In the genomic region with DNA sequence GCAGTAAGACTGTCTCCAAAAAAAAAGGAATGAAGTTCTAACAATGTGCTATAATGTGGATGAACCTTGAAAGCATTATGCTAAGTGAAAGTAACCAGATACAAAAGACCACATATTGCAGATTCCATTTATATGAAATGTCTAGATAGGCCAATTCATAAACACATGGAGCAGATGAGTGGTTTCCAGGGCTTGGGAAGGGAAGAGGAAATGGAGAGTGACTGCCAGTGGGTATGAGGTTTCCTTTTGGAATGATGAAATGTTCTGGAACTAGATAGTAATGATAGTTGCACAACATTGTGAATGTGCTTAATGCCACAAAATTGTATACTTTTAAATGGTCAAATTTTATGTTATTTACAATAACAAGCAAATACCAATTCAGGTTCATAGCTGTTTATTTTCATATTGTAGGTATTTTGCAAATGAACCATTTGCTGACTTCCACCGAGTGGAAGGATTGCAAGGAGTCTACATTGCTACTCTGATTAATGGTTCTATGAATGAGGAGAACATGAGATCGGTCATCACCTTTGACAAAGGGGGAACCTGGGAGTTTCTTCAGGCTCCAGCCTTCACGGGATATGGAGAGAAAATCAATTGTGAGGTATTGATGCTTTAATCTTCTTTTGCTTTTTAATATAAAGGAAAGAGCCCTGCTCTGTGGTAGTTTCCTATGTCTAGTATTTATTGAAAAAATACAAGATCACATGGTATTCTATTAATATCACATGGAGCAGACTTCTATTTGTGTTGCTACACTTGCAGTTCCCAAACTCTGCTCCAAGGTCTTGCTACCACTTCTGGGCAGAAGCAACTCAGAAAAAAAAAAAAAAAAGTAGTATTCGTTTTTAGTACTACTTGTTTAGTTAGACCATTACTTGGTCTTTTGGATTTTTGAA, we compare ENCODE assay signal across 10 cellular contexts.
DNase-seq lines count a peak whose midpoint lies in the region; ATAC-seq, FAIRE-seq and TF ChIP-seq lines count a peak whose summit lies in the region.
"Had no signal": no experiment of that assay in that cellular context is flagged by ENCODE, and none has a peak within 500 bp of the region (broad histone marks: within the 10 kb centered on the region; RNA-seq: fewer than 3 reads in every experiment).

No MANE protein-coding gene starts in this region.

- no peaks in the 10 kb centered on the region for H3K9me3 ChIP-seq in CD8-positive, alpha-beta T cell (ENCODE audit: low read length)

- FAIRE-seq in bronchial epithelial cell (lab: Jason Lieb, UNC), result no peak

- no peak overlapping the region for H3K4me3 Mint-ChIP-seq in CD8-positive, alpha-beta T cell
- peak overlapping the region in 1 of 10 donors; percentile 11 for H3K4me3 Mint-ChIP-seq in naive thymus-derived CD8-positive, alpha-beta T cell
- H3K4me3 Mint-ChIP-seq in activated T-helper 2 cell treated with anti-CD3 and anti-CD28 coated beads, Interferon-gamma antibody, Interleukin-2, Interleukin-4, amounts not matched to agents 10 μg/mL and 5 μg/mL and 100 μg/mL, durations not matched to agents 14 hours and 24 hours and 36 hours (ENCODE audit: low read depth), result no peak overlapping the region

- TF ChIP-seq CTCF in CD8-positive, alpha-beta T cell (IDR thresholded peaks at IDR 0.05), result no peak
- TF ChIP-seq CTCF in LNCaP clone FGC (IDR thresholded peaks at IDR 0.05; ENCODE audit: control insufficient read depth, extremely low read depth, insufficient read depth), result no peak
- TF ChIP-seq CTCF in bronchial epithelial cell (IDR thresholded peaks at IDR 0.05; ENCODE audit: insufficient read depth, low read length, severe bottlenecking), result no peak
- no peak for TF ChIP-seq CTCF in GM20000 (IDR thresholded peaks at IDR 0.05; ENCODE audit: extremely low read depth, missing control alignments)

- H3K27me3 Mint-ChIP-seq in CD8-positive, alpha-beta T cell (ENCODE audit: low read depth), result no peaks in the 10 kb centered on the region
- H3K27me3 Mint-ChIP-seq in naive thymus-derived CD8-positive, alpha-beta T cell, result no peaks in the 10 kb centered on the region
- no peaks in the 10 kb centered on the region for H3K27me3 Mint-ChIP-seq in activated T-helper 2 cell treated with anti-CD3 and anti-CD28 coated beads, Interferon-gamma antibody, Interleukin-2, Interleukin-4, amounts not matched to agents 10 μg/mL and 5 μg/mL and 100 μg/mL, durations not matched to agents 14 hours and 24 hours and 36 hours (ENCODE audit: low read depth)

- peaks cover 8% of the 10 kb centered on the region for H3K9me3 Mint-ChIP-seq in CD8-positive, alpha-beta T cell
- H3K9me3 Mint-ChIP-seq in naive thymus-derived CD8-positive, alpha-beta T cell, result peaks cover 0 to 8% (median 4%) of the 10 kb centered on the region in 9 donors
- peaks cover 16% of the 10 kb centered on the region for H3K9me3 Mint-ChIP-seq in activated T-helper 2 cell treated with anti-CD3 and anti-CD28 coated beads, Interferon-gamma antibody, Interleukin-2, Interleukin-4, amounts not matched to agents 10 μg/mL and 5 μg/mL and 100 μg/mL, durations not matched to agents 14 hours and 24 hours and 36 hours

- H3K36me3 ChIP-seq in CD8-positive, alpha-beta T cell (ENCODE audit: insufficient read depth, low read length), result peaks cover 62% of the 10 kb centered on the region
- no peaks in the 10 kb centered on the region for H3K36me3 ChIP-seq in bronchial epithelial cell (ENCODE audit: control insufficient read depth, insufficient read depth, low read length)

- POLR2A ChIA-PET in CD8-positive, alpha-beta T cell (lab: Charles Lee), result no interaction called here
- POLR2A ChIA-PET in naive thymus-derived CD8-positive, alpha-beta T cell (lab: Charles Lee), result no interaction called here

- intact Hi-C loops in CD8-positive, alpha-beta T cell (cut with DNase I, micrococcal nuclease), result no loop called here
- intact Hi-C loops in activated T-helper 2 cell treated with anti-CD3 and anti-CD28 coated beads, Interferon-gamma antibody, Interleukin-2, Interleukin-4, amounts not matched to agents 10 μg/mL and 5 μg/mL and 100 μg/mL, durations not matched to agents 14 hours and 24 hours and 36 hours (cut with micrococcal nuclease), result no loop called here

- no peak overlapping the region for H3K4me3 ChIP-seq in CD8-positive, alpha-beta T cell (ENCODE audit: low read depth, low read length)
- H3K4me3 ChIP-seq in LNCaP clone FGC (ENCODE audit: low read depth, low read length), result no peak overlapping the region
- H3K4me3 ChIP-seq in bronchial epithelial cell (ENCODE audit: low read depth, low read length), result no peak overlapping the region

- no peak for DNase-seq in CD8-positive, alpha-beta T cell
- DNase-seq in LNCaP clone FGC (ENCODE audit: low read depth) (peak; percentile 7), bronchial epithelial cell (ENCODE audit: low read depth) (peak; percentile 85), SK-N-DZ (ENCODE audit: low spot score) (no peak), GM20000 (ENCODE audit: low spot score) (no peak), NCI-H187 treated with DMSO at 0.1 percent for 48 hours (lab: John Stamatoyannopoulos, UW) (no peak)
- no peak for DNase-seq in naive thymus-derived CD8-positive, alpha-beta T cell
- no peak for DNase-seq in activated T-helper 2 cell treated with anti-CD3 and anti-CD28 coated beads, Interferon-gamma antibody, Interleukin-2, Interleukin-4, amounts not matched to agents 10 μg/mL and 5 μg/mL and 100 μg/mL, durations not matched to agents 14 hours and 24 hours and 36 hours (ENCODE audit: low spot score)
- DNase-seq: activated CD4-positive, alpha-beta T cell treated with anti-CD3 and anti-CD28 coated beads for 4 hours had no signal

- peaks cover 46% of the 10 kb centered on the region for H3K4me1 Mint-ChIP-seq in CD8-positive, alpha-beta T cell (ENCODE audit: low read depth)
- H3K4me1 Mint-ChIP-seq in naive thymus-derived CD8-positive, alpha-beta T cell, result peaks cover 28 to 55% (median 53%) of the 10 kb centered on the region in 4 donors
- peaks cover 17% of the 10 kb centered on the region for H3K4me1 Mint-ChIP-seq in activated T-helper 2 cell treated with anti-CD3 and anti-CD28 coated beads, Interferon-gamma antibody, Interleukin-2, Interleukin-4, amounts not matched to agents 10 μg/mL and 5 μg/mL and 100 μg/mL, durations not matched to agents 14 hours and 24 hours and 36 hours (ENCODE audit: low read depth)

- no peaks in the 10 kb centered on the region for H3K4me1 ChIP-seq in CD8-positive, alpha-beta T cell (ENCODE audit: insufficient read depth, low read length)

- CTCF ChIA-PET in CD8-positive, alpha-beta T cell (lab: Charles Lee), result interaction anchor here (0.9 kb wide), 1 partner anchor 15 kb away, joined by 3 read pairs; no protein-coding TSS in a partner anchor

- peaks cover 88% of the 10 kb centered on the region for H3K36me3 Mint-ChIP-seq in CD8-positive, alpha-beta T cell
- peaks cover 31 to 94% (median 53%) of the 10 kb centered on the region in 3 donors for H3K36me3 Mint-ChIP-seq in naive thymus-derived CD8-positive, alpha-beta T cell
- peaks cover 63% of the 10 kb centered on the region for H3K36me3 Mint-ChIP-seq in activated T-helper 2 cell treated with anti-CD3 and anti-CD28 coated beads, Interferon-gamma antibody, Interleukin-2, Interleukin-4, amounts not matched to agents 10 μg/mL and 5 μg/mL and 100 μg/mL, durations not matched to agents 14 hours and 24 hours and 36 hours (ENCODE audit: low read depth)

- peak overlapping the region; percentile 88 for H3K27ac Mint-ChIP-seq in CD8-positive, alpha-beta T cell
- H3K27ac Mint-ChIP-seq in naive thymus-derived CD8-positive, alpha-beta T cell, result peak overlapping the region; percentile 40 to 89 (median 72)
- H3K27ac Mint-ChIP-seq in activated T-helper 2 cell treated with anti-CD3 and anti-CD28 coated beads, Interferon-gamma antibody, Interleukin-2, Interleukin-4, amounts not matched to agents 10 μg/mL and 5 μg/mL and 100 μg/mL, durations not matched to agents 14 hours and 24 hours and 36 hours, result no peak overlapping the region

- no peak for ATAC-seq in CD8-positive, alpha-beta T cell
- ATAC-seq in naive thymus-derived CD8-positive, alpha-beta T cell, result no peak

- no peak overlapping the region for H3K27ac ChIP-seq in CD8-positive, alpha-beta T cell (ENCODE audit: low read depth, low read length)

- no peaks in the 10 kb centered on the region for H3K27me3 ChIP-seq in CD8-positive, alpha-beta T cell (ENCODE audit: insufficient read depth, low read length)
- H3K27me3 ChIP-seq in bronchial epithelial cell (ENCODE audit: control insufficient read depth, insufficient read depth, low read length), result no peaks in the 10 kb centered on the region
- H3K27me3 ChIP-seq: neutrophil had no signal

Comparison
In these comparisons a context has a peak if more than half of its experiments do, and no peak if none do; other contexts are left out.
1. DNase-seq: peak in LNCaP clone FGC (single experiment) and bronchial epithelial cell (single experiment); none in CD8-positive, alpha-beta T cell (0 of 7), naive thymus-derived CD8-positive, alpha-beta T cell (0 of 10), activated T-helper 2 cell treated with anti-CD3 and anti-CD28 coated beads, Interferon-gamma antibody, Interleukin-2, Interleukin-4, amounts not matched to agents 10 μg/mL and 5 μg/mL and 100 μg/mL, durations not matched to agents 14 hours and 24 hours and 36 hours (single experiment), SK-N-DZ (single experiment), GM20000 (single experiment) and NCI-H187 treated with DMSO at 0.1 percent for 48 hours (single experiment).